In genomic region chr17:75059369-75060345, GRCh38 we compare ENCODE assay signal across 8 cellular contexts. TPM values are rescaled to one million over a fixed set of nuclear protein-coding genes. Genes with fewer than 3 reads are reported as not detected.
DNase-seq lines count a peak whose midpoint lies in the region; ATAC-seq and TF ChIP-seq lines count a peak whose summit lies in the region.

No MANE protein-coding gene starts in this region.

- H3K27ac ChIP-seq in ascending aorta: peak overlapping the region in 1 of 2 donors; percentile 25

- TF ChIP-seq CTCF in ascending aorta (IDR thresholded peaks at IDR 0.05): peak in 2 of 3 experiments; percentile 27 to 33

- peaks cover 64 to 70% of the 10 kb centered on the region in 2 donors for H3K36me3 ChIP-seq in ascending aorta

- peak overlapping the region; percentile 42 for H3K27ac Mint-ChIP-seq in stimulated activated naive B cell treated with anti-CD40 and anti-IgM and Interleukin-4, amounts not matched to agents 10 μg/mL and 1 μg/mL and 100 μg/mL, for 72 hours

- no peaks in the 10 kb centered on the region for H3K9me3 ChIP-seq in ascending aorta

- H3K4me1 Mint-ChIP-seq in stimulated activated naive B cell treated with anti-CD40 and anti-IgM and Interleukin-4, amounts not matched to agents 10 μg/mL and 1 μg/mL and 100 μg/mL, for 72 hours: peaks cover 4 to 9% of the 10 kb centered on the region in 2 donors

- H3K9me3 Mint-ChIP-seq in stimulated activated naive B cell treated with anti-CD40 and anti-IgM and Interleukin-4, amounts not matched to agents 10 μg/mL and 1 μg/mL and 100 μg/mL, for 72 hours: no peaks in the 10 kb centered on the region

- peak; percentile 41 for DNase-seq in CD1c-positive myeloid dendritic cell (ENCODE audit: extremely low spot score)
- DNase-seq in Kasumi-1 (lab: John Stamatoyannopoulos, UW): peak; percentile 92 to 98
- no peak for DNase-seq in ascending aorta (ENCODE audit: low spot score in 2 of 2)
- DNase-seq in hepatic stellate cell (ENCODE audit: low spot score): peak; percentile 78
- DNase-seq in stimulated activated naive B cell treated with anti-CD40 and anti-IgM and Interleukin-4, amounts not matched to agents 10 μg/mL and 1 μg/mL and 100 μg/mL, for 72 hours: no peak
- no peak for DNase-seq in 8988T
- DNase-seq in effector CD4-positive, alpha-beta T cell: no peak
- no peak for DNase-seq in activated CD4-positive, alpha-beta T cell treated with anti-CD3 and anti-CD28 coated beads for 4 hours

- intact Hi-C loops in ascending aorta (cut with DNase I): no loop called here

- H3K4me1 ChIP-seq in ascending aorta: no peaks in the 10 kb centered on the region

- no peaks in the 10 kb centered on the region for H3K27me3 ChIP-seq in ascending aorta

- peaks cover 38 to 59% of the 10 kb centered on the region in 2 donors for H3K36me3 Mint-ChIP-seq in stimulated activated naive B cell treated with anti-CD40 and anti-IgM and Interleukin-4, amounts not matched to agents 10 μg/mL and 1 μg/mL and 100 μg/mL, for 72 hours

- H3K4me3 ChIP-seq in ascending aorta: no peak overlapping the region

- no peaks in the 10 kb centered on the region for H3K27me3 Mint-ChIP-seq in stimulated activated naive B cell treated with anti-CD40 and anti-IgM and Interleukin-4, amounts not matched to agents 10 μg/mL and 1 μg/mL and 100 μg/mL, for 72 hours

- H3K4me3 Mint-ChIP-seq in stimulated activated naive B cell treated with anti-CD40 and anti-IgM and Interleukin-4, amounts not matched to agents 10 μg/mL and 1 μg/mL and 100 μg/mL, for 72 hours: peak overlapping the region in 1 of 2 donors; percentile 25

- peak; percentile 38 to 46 for ATAC-seq in stimulated activated naive B cell treated with anti-CD40 and anti-IgM and Interleukin-4, amounts not matched to agents 10 μg/mL and 1 μg/mL and 100 μg/mL, for 72 hours (replicated peaks)

RNA-seq across cellular contexts. Expression of gene KCTD2, which starts 12.6 kb away (rescaled TPM):
- total RNA-seq in ascending aorta: 31.4 TPM

RNA-seq across cellular contexts. Expression of gene ATP5PD, which starts 12.9 kb away (rescaled TPM):
- 133 TPM for total RNA-seq in ascending aorta

RNA-seq across cellular contexts. Expression of gene SLC16A5, which starts 28.1 kb away (rescaled TPM):
- 101 TPM for total RNA-seq in ascending aorta

RNA-seq across cellular contexts. Expression of gene MRPL58, which starts 47.2 kb away (rescaled TPM):
- total RNA-seq in ascending aorta: 14.5 TPM

RNA-seq across cellular contexts. Expression of gene ARMC7, which starts 50.1 kb away (rescaled TPM):
- 1.4 TPM for total RNA-seq in ascending aorta

Comparison
In these comparisons a context has a peak if more than half of its experiments do, and no peak if none do; other contexts are left out.
1. DNase-seq: peak in CD1c-positive myeloid dendritic cell (single experiment), Kasumi-1 (2 of 2) and hepatic stellate cell (single experiment); none in ascending aorta (0 of 2), stimulated activated naive B cell treated with anti-CD40 and anti-IgM and Interleukin-4, amounts not matched to agents 10 μg/mL and 1 μg/mL and 100 μg/mL, for 72 hours (single experiment), 8988T (single experiment), effector CD4-positive, alpha-beta T cell (single experiment) and activated CD4-positive, alpha-beta T cell treated with anti-CD3 and anti-CD28 coated beads for 4 hours (0 of 2).